8 cellular contexts compared by ENCODE assay signal in the genomic region with DNA sequence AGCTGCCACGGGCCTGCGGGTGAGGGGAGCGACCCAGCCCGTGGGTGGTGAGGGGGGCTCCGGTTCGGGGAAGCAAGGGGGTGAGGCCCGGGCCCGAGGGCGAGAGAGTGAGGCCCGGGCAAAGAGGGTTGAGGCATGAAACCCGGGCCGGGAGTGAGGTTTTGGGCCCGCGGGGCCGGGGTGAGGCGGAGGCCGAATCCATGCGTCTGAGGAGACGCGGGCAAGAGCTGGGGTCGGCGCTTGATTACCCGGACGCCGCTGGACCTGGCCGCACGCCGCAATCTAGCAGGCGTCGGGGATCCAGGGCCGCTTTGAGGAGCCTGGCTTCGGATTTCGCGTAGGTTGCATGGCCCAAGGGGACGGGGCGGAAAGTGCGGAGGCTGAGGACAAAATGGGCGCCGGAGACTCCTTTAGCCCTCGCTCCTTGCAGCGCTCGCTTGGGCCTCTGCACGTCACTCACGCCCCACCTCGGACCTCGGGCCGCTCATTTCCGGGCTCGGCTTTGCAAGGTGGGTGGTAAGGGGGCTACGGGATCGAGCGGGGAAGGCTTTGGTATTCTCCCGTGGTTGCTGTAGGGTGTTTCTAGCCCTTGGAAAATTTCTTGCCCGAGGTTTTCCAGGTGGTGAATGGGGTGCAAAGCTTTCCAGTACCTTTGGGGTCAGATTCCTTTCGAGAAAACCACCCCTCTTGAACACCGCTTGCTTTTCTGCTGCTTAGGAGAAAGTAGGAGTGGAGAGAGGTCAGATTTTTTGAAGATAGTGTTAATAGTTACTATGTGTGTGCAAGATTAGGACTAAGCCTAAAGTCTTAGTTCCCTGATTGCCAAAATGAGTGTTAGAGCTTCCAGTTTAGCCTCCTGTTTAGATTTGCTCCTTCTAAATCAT. TPM values are rescaled to one million over a fixed set of nuclear protein-coding genes. Genes with fewer than 3 reads are reported as not detected.
DNase-seq lines count a peak whose midpoint lies in the region; ATAC-seq and TF ChIP-seq lines count a peak whose summit lies in the region.

No MANE protein-coding gene starts in this region.

- H3K27ac ChIP-seq in AG04450 (ENCODE audit: low read depth, low read length) (peak overlapping the region; percentile 97), muscle layer of colon (ENCODE audit: low read depth, low read length) (peak overlapping the region; percentile 99)

- CTCF ChIA-PET in AG04450 (lab: Charles Lee), result interaction anchor here (1.6 to 2.0 kb wide), 3 partner anchors 31 to 289 kb away, joined by 4 to 7 read pairs (median 5); partner anchors contain the start of gene PXYLP1

- POLR2A ChIA-PET in AG04450 (lab: Yijun Ruan, JAX), result no interaction called here

- H3K9me3 ChIP-seq in AG04450 (ENCODE audit: control insufficient read depth, insufficient read depth, low read length) (no peaks in the 10 kb centered on the region; the same call in 1 of the 2 replicates), muscle layer of colon (ENCODE audit: low read length) (no peaks in the 10 kb centered on the region)

- TF ChIP-seq CTCF in AG04450 (IDR thresholded peaks at IDR 0.05; ENCODE audit: low read depth, low read length), result no peak

- peak overlapping the region; percentile 97 for H3K9ac ChIP-seq in muscle layer of colon (ENCODE audit: low read length)

- TF ChIP-seq POLR2A in erythroblast (IDR thresholded peaks at IDR 0.05; ENCODE audit: low read length), result no peak

- peak; percentile 33 for ATAC-seq in GM18519 (IDR thresholded peaks at IDR 0.05; ENCODE audit: low FRiP score, unreplicated experiment)
- peak; percentile 53 for ATAC-seq in HG03045 (IDR thresholded peaks at IDR 0.05; ENCODE audit: unreplicated experiment)
- ATAC-seq in stimulated activated naive CD8-positive, alpha-beta T cell treated with anti-CD3 and anti-CD28 coated beads, Interleukin-15, Interleukin-2, amounts not matched to agents 100 U/mL and 50 U/mL, for 24 hours, result peak; percentile 10

- peak overlapping the region; percentile 91 for H3K4me3 ChIP-seq in AG04450 (ENCODE audit: low read depth, low read length)
- peak overlapping the region; percentile 85 to 92 for H3K4me3 ChIP-seq in muscle layer of colon (ENCODE audit: low read depth in 1 of 2, low read length in 2 of 2)

- DNase-seq in AG04450 (ENCODE audit: low read depth, low spot score) (no peak), NCI-H748 treated with DMSO at 0.1 percent for 48 hours (lab: John Stamatoyannopoulos, UW) (peak; percentile 19), activated T-cell treated with anti-CD3 and anti-CD28 coated beads for 4 hours (peak; percentile 4), erythroblast (lab: John Stamatoyannopoulos, UW) (peak; percentile 80 to 85)
- DNase-seq in stimulated activated naive CD8-positive, alpha-beta T cell treated with anti-CD3 and anti-CD28 coated beads, Interleukin-15, Interleukin-2, amounts not matched to agents 100 U/mL and 50 U/mL, for 24 hours, result peak; percentile 66

- H3K4me1 ChIP-seq in muscle layer of colon (ENCODE audit: insufficient read depth, low read length), result peaks cover 34% of the 10 kb centered on the region

- H3K36me3 ChIP-seq in muscle layer of colon (ENCODE audit: insufficient read depth, low read length), result no peaks in the 10 kb centered on the region

- no peaks in the 10 kb centered on the region for H3K27me3 ChIP-seq in AG04450 (ENCODE audit: control insufficient read depth, insufficient read depth, low read length)
- H3K27me3 ChIP-seq in muscle layer of colon (ENCODE audit: control insufficient read depth in 1 of 2, insufficient read depth in 2 of 2, low read length in 2 of 2), result no peaks in the 10 kb centered on the region

RNA-seq across cellular contexts. Expression of gene SLC25A36, which starts 0.8 kb away (rescaled TPM):
- 68.8 and 104 TPM in 2 replicates for polyA plus RNA-seq in AG04450 (2011; rRNA removed)
- polyA minus RNA-seq in AG04450 (2011; rRNA and poly(A)+ RNA removed), result 46.4 and 55.7 TPM in 2 replicates
